Comparison of ENCODE assay signal across 1 cellular context in genomic region chr18:58605027-58606020, GRCh38.
A peak's percentile ranks its signal among the peaks of the same experiment; 100 is the strongest.
TF ChIP-seq lines count a peak whose summit lies in the region.

No MANE protein-coding gene starts in this region.

TF ChIP-seq in HepG2, 621 proteins besides CTCF, POLR2A, EP300 and RAD21 (continues in another document):
- TF ChIP-seq ATF1 (CRISPR knock-in tag; IDR thresholded peaks at IDR 0.05) = peak; percentile 75
- TF ChIP-seq NR2F6 (IDR thresholded peaks at IDR 0.05) = peak; percentile 78
- peak; percentile 83 for TF ChIP-seq NR2F6 (CRISPR knock-in tag; IDR thresholded peaks at IDR 0.05)
- TF ChIP-seq ZMYM3 (CRISPR knock-in tag; IDR thresholded peaks at IDR 0.05) = peak; percentile 34; the same call in 1 of the 2 replicates
- no peak for TF ChIP-seq ZNF224 (CRISPR knock-in tag; IDR thresholded peaks at IDR 0.05)
- peak; percentile 88 for TF ChIP-seq HNF1A (IDR thresholded peaks at IDR 0.05; ENCODE audit: low read depth)
- peak; percentile 90; the same call in 1 of the 2 replicates for TF ChIP-seq HNF1A (CRISPR knock-in tag; IDR thresholded peaks at IDR 0.05; ENCODE audit: borderline replicate concordance)
- peak; percentile 53; the same call in 1 of the 2 replicates for TF ChIP-seq ZBTB20 (CRISPR knock-in tag; IDR thresholded peaks at IDR 0.05; ENCODE audit: borderline replicate concordance, low read depth)
- no peak for TF ChIP-seq PREB (CRISPR knock-in tag; IDR thresholded peaks at IDR 0.05)
- TF ChIP-seq JUND (CRISPR knock-in tag; IDR thresholded peaks at IDR 0.05) = 0 out of 2 replicates have a peak, but pooled peaks have one; percentile 43
- TF ChIP-seq ZNF691 (CRISPR knock-in tag; IDR thresholded peaks at IDR 0.05; ENCODE audit: borderline replicate concordance, low read depth) = peak; percentile 32; the same call in 1 of the 2 replicates
- TF ChIP-seq ERF (CRISPR knock-in tag; IDR thresholded peaks at IDR 0.05) = peak; percentile 62; the same call in 1 of the 2 replicates
- 0 out of 2 replicates have a peak, but pooled peaks have one; percentile 26 for TF ChIP-seq SNAPC4 (CRISPR knock-in tag; IDR thresholded peaks at IDR 0.05)
- peak; percentile 96 for TF ChIP-seq ISL2 (CRISPR knock-in tag; IDR thresholded peaks at IDR 0.05)
- TF ChIP-seq JUNB (CRISPR knock-in tag; IDR thresholded peaks at IDR 0.05; ENCODE audit: borderline replicate concordance) = peak; percentile 59; the same call in 1 of the 2 replicates
- TF ChIP-seq REL (CRISPR knock-in tag; conservative IDR thresholded peaks at IDR 0.05) = no peak
- TF ChIP-seq AHDC1 (CRISPR knock-in tag; IDR thresholded peaks at IDR 0.05; ENCODE audit: borderline replicate concordance) = peak; percentile 87; the same call in 1 of the 2 replicates
- peak; percentile 70 for TF ChIP-seq CEBPG (CRISPR knock-in tag; IDR thresholded peaks at IDR 0.05)
- no peak for TF ChIP-seq HDAC6 (IDR thresholded peaks at IDR 0.05; ENCODE audit: low read depth, low read length)
- peak; percentile 29; the same call in 1 of the 2 replicates for TF ChIP-seq HNF4G (IDR thresholded peaks at IDR 0.05; ENCODE audit: borderline replicate concordance, low read depth, low read length)
- no peak for TF ChIP-seq HNF4G (CRISPR knock-in tag; IDR thresholded peaks at IDR 0.05; ENCODE audit: borderline replicate concordance, low read depth)
- TF ChIP-seq PLRG1 (conservative IDR thresholded peaks at IDR 0.05) = no peak
- TF ChIP-seq ZNF713 (CRISPR knock-in tag; IDR thresholded peaks at IDR 0.05) = no peak
- TF ChIP-seq ZNF614 (CRISPR knock-in tag; IDR thresholded peaks at IDR 0.05; ENCODE audit: borderline replicate concordance) = peak; percentile 91
- TF ChIP-seq TFE3 (CRISPR knock-in tag; IDR thresholded peaks at IDR 0.05) = 0 out of 2 replicates have a peak, but pooled peaks have one; percentile 18
- TF ChIP-seq ZNF749 (CRISPR knock-in tag; IDR thresholded peaks at IDR 0.05; ENCODE audit: borderline replicate concordance) = 0 out of 2 replicates have a peak, but pooled peaks have one; percentile 33
- TF ChIP-seq NONO (IDR thresholded peaks at IDR 0.05) = no peak
- TF ChIP-seq NONO (CRISPR knock-in tag; conservative IDR thresholded peaks at IDR 0.05) = 0 out of 2 replicates have a peak, but pooled peaks have one; percentile 21
- peak; percentile 71; the same call in 1 of the 2 replicates for TF ChIP-seq ZNF580 (CRISPR knock-in tag; IDR thresholded peaks at IDR 0.05; ENCODE audit: borderline replicate concordance, low read depth)
- TF ChIP-seq ZNF605 (CRISPR knock-in tag; IDR thresholded peaks at IDR 0.05) = no peak
- no peak for TF ChIP-seq ZBTB37 (CRISPR knock-in tag; IDR thresholded peaks at IDR 0.05)
- no peak for TF ChIP-seq DDIT3 (CRISPR knock-in tag; IDR thresholded peaks at IDR 0.05)
- TF ChIP-seq ELF4 (CRISPR knock-in tag; IDR thresholded peaks at IDR 0.05; ENCODE audit: borderline replicate concordance) = 0 out of 2 replicates have a peak, but pooled peaks have one; percentile 64
- TF ChIP-seq KLF12 (CRISPR knock-in tag; IDR thresholded peaks at IDR 0.05; ENCODE audit: borderline replicate concordance) = no peak
- TF ChIP-seq PAWR (CRISPR knock-in tag; IDR thresholded peaks at IDR 0.05; ENCODE audit: borderline replicate concordance) = no peak
- TF ChIP-seq ZNF773 (CRISPR knock-in tag; IDR thresholded peaks at IDR 0.05; ENCODE audit: borderline replicate concordance) = no peak
- no peak for TF ChIP-seq CAMTA2 (CRISPR knock-in tag; IDR thresholded peaks at IDR 0.05; ENCODE audit: borderline replicate concordance)
- TF ChIP-seq RARA (CRISPR knock-in tag; IDR thresholded peaks at IDR 0.05) = peak; percentile 95
- no peak for TF ChIP-seq NFE2L2 (IDR thresholded peaks at IDR 0.05; ENCODE audit: low read length)
